Comparison of ENCODE assay signal across 10 cellular contexts in the genomic region with DNA sequence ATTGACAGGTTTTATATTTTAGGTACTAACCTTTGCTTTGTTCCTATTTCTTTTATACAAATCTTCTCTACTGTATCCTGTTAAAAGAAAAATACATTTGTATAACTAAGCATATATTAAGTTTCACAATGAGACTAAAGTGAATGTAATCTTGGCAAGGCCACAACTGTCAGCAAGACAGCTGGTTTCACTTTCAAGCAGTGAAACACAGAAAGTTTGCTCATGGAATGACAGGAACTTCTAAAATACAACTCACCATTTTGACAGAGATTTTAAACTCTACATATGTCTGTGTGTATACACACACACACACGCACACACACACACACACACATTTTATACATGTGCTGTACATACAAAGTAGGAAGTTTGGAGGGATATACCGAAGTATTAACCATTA.
DNase-seq lines count a peak whose midpoint lies in the region; ATAC-seq, FAIRE-seq and TF ChIP-seq lines count a peak whose summit lies in the region.
"Had no signal": no experiment of that assay in that cellular context is flagged by ENCODE, and none has a peak within 500 bp of the region (broad histone marks: within the 10 kb centered on the region; RNA-seq: fewer than 3 reads in every experiment).

No MANE protein-coding gene starts in this region.

- FAIRE-seq in A204.1 (lab: Jason Lieb, UNC): peak; percentile 34

- no peak overlapping the region for H3K27ac ChIP-seq in brain microvascular endothelial cell

- no peak overlapping the region for H3K4me3 ChIP-seq in brain microvascular endothelial cell (ENCODE audit: low read depth, low read length)

- TF ChIP-seq CTCF in GM13977 (IDR thresholded peaks at IDR 0.05; ENCODE audit: extremely low read depth, insufficient read depth, missing control alignments): no peak
- TF ChIP-seq CTCF in brain microvascular endothelial cell (IDR thresholded peaks at IDR 0.05; ENCODE audit: low read depth, low read length, missing control alignments): no peak

- peaks cover 27% of the 10 kb centered on the region for H3K36me3 ChIP-seq in brain microvascular endothelial cell (replicated peaks)

- peak; percentile 65 for DNase-seq in GM13977 (ENCODE audit: low spot score)
- peak; percentile 48 for DNase-seq in brain microvascular endothelial cell
- DNase-seq in NCI-H446 (lab: John Stamatoyannopoulos, UW): no peak
- DNase-seq in C1 segment of cervical spinal cord (lab: John Stamatoyannopoulos, UW): no peak
- DNase-seq in SKM-1 treated with dmso at 0.1 percent for 144 hours (lab: John Stamatoyannopoulos, UW; ENCODE audit: unreplicated experiment): no peak
- DNase-seq in superior temporal gyrus (ENCODE audit: extremely low spot score): no peak
- DNase-seq: naive thymus-derived CD8-positive, alpha-beta T cell; NCI-H446 treated with DMSO at 0.1 percent for 48 hours had no signal

- peak; percentile 58 for ATAC-seq in HG03378 (IDR thresholded peaks at IDR 0.05; ENCODE audit: unreplicated experiment)
- ATAC-seq: naive thymus-derived CD8-positive, alpha-beta T cell had no signal

- H3K27me3 ChIP-seq in brain microvascular endothelial cell (replicated peaks): no peaks in the 10 kb centered on the region

- in situ Hi-C loops in GM13977 (cut with MboI; ENCODE audit: low pct_unique_long_range_greater_than_20kb, low sequenced_read_pairs, unreplicated experiment): no loop called here
- in situ Hi-C loops in brain microvascular endothelial cell (cut with HindIII; ENCODE audit: low pct_ligation_motif_present, low sequenced_read_pairs): no loop called here

Comparison
In these comparisons a context has a peak if more than half of its experiments do, and no peak if none do; other contexts are left out.
1. DNase-seq: peak in GM13977 (single experiment) and brain microvascular endothelial cell (single experiment); none in NCI-H446 (0 of 2), C1 segment of cervical spinal cord (0 of 14), SKM-1 treated with dmso at 0.1 percent for 144 hours (single experiment) and superior temporal gyrus (single experiment).